Comparison of ENCODE assay signal across 10 cellular contexts in the genomic region with DNA sequence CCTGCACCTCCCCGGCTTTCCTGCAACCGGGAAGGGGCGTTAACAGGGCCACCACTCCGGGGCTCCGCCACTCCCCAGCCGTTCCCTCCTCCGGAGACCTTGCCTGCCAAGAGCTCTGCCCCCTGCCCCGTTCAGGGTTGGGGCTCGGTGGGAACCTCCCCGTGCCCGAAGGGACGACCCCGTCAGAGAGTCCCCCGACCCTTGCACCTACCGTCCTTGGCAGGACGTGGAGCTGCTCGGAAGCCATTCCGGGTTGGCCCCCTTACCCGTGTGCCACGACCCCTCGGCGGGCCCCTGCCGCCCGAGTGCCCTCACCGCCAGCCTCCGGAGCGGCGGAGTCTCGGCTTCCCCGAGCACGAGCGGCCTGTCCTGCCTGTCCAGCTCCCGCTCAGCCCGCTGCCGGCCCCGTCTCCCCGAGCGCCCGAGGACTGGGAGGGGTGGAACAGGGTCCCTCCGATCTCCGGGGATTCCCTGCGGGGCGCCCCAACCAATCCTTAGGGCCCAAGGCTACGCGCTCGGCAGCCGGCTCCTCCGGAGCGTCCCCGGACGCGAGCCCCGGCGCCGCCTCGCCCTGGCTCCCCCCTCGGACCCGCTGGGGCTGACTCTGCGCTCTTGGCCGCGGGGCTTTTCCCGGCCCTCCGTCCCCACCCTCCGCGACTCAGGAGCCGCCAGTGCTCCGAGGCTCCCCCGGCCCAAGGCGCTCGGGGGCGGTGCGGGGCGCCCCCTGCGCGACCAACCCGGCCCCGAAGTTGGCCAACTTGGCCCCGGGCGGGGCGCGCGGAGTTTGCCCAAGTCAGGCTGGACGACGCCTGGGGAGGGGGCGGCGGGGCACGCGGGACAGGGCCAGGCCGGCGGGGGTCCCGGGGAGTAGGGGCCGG. TPM values are rescaled to one million over a fixed set of nuclear protein-coding genes. Genes with fewer than 3 reads are reported as not detected.
DNase-seq lines count a peak whose midpoint lies in the region; TF ChIP-seq lines count a peak whose summit lies in the region.
"Had no signal": no experiment of that assay in that cellular context is flagged by ENCODE, and none has a peak within 500 bp of the region (broad histone marks: within the 10 kb centered on the region; RNA-seq: fewer than 3 reads in every experiment).

No MANE protein-coding gene starts in this region.

- H3K4me3 Mint-ChIP-seq in progenitor cell of endocrine pancreas (ENCODE audit: low read depth), result peak overlapping the region; percentile 50
- H3K4me3 Mint-ChIP-seq: activated naive CD8-positive, alpha-beta T cell treated with anti-CD3 and anti-CD28 coated beads, Interleukin-2, amount 10 ng/mL, durations not matched to agents 7 days and 5 days had no signal

- peaks cover 11 to 69% (median 30%) of the 10 kb centered on the region in 11 experiments; a peak in 18 of 22 replicates for H4K20me1 ChIP-seq in BLaER1 treated with 17β-estradiol and CSF1 and Interleukin-3, amounts not matched to agents 10 nM and 100 nM

- intact Hi-C loops in left ventricle myocardium inferior (cut with micrococcal nuclease), result no loop called here

- H3K36me3 ChIP-seq in BLaER1 treated with 17β-estradiol and CSF1 and Interleukin-3, amounts not matched to agents 10 nM and 100 nM, result no peaks in the 10 kb centered on the region; a peak in 1 of 22 replicates
- H3K36me3 ChIP-seq in SK-N-MC (ENCODE audit: insufficient read depth, low read length) (no peaks in the 10 kb centered on the region), left ventricle myocardium inferior (no peaks in the 10 kb centered on the region)
- H3K36me3 ChIP-seq: neutrophil had no signal

- no peaks in the 10 kb centered on the region for H3K36me3 Mint-ChIP-seq in progenitor cell of endocrine pancreas (ENCODE audit: insufficient read depth)

- peaks cover 71% of the 10 kb centered on the region for H3K27me3 Mint-ChIP-seq in progenitor cell of endocrine pancreas

- DNase-seq in SK-N-MC (ENCODE audit: low read depth, low spot score) (no peak), left ventricle myocardium inferior (no peak), progenitor cell of endocrine pancreas (ENCODE audit: low spot score, unreplicated experiment) (no peak), NCI-H2107 (lab: John Stamatoyannopoulos, UW) (no peak), DMS114 treated with DMSO at 0.1 percent for 48 hours (lab: John Stamatoyannopoulos, UW; ENCODE audit: unreplicated experiment) (no peak), activated gamma-delta T cell treated with Interleukin-2 at 50 U/mL for 16 hours (no peak), T-helper 9 cell (no peak)

- peak; percentile 15 for TF ChIP-seq CTCF in left ventricle myocardium inferior (IDR thresholded peaks at IDR 0.05; ENCODE audit: borderline replicate concordance)
- TF ChIP-seq CTCF in progenitor cell of endocrine pancreas (IDR thresholded peaks at IDR 0.05; ENCODE audit: unreplicated experiment), result no peak

- H3K27ac Mint-ChIP-seq in progenitor cell of endocrine pancreas, result no peak overlapping the region
- H3K27ac Mint-ChIP-seq: activated naive CD8-positive, alpha-beta T cell treated with anti-CD3 and anti-CD28 coated beads, Interleukin-2, amount 10 ng/mL, durations not matched to agents 7 days and 5 days had no signal

- peak overlapping the region; percentile 19 to 77 (median 71) for H3K9ac ChIP-seq in BLaER1 treated with 17β-estradiol and CSF1 and Interleukin-3, amounts not matched to agents 10 nM and 100 nM
- H3K9ac ChIP-seq in SK-N-MC (ENCODE audit: insufficient read length), result no peak overlapping the region

- peaks cover 78 to 99% (median 92%) of the 10 kb centered on the region in 11 experiments for H3K27me3 ChIP-seq in BLaER1 treated with 17β-estradiol and CSF1 and Interleukin-3, amounts not matched to agents 10 nM and 100 nM
- H3K27me3 ChIP-seq in left ventricle myocardium inferior (ENCODE audit: low read depth), result peaks cover 98% of the 10 kb centered on the region

- H3K9me3 Mint-ChIP-seq in progenitor cell of endocrine pancreas (ENCODE audit: low read depth), result no peaks in the 10 kb centered on the region
- H3K9me3 Mint-ChIP-seq: activated naive CD8-positive, alpha-beta T cell treated with anti-CD3 and anti-CD28 coated beads, Interleukin-2, amount 10 ng/mL, durations not matched to agents 7 days and 5 days had no signal

- H3K4me1 Mint-ChIP-seq in progenitor cell of endocrine pancreas (ENCODE audit: low read depth), result peaks cover 10% of the 10 kb centered on the region

- peak overlapping the region; percentile 95 to 100 (median 99) for H3K4me2 ChIP-seq in BLaER1 treated with 17β-estradiol and CSF1 and Interleukin-3, amounts not matched to agents 10 nM and 100 nM

- H3K27ac ChIP-seq in BLaER1 treated with 17β-estradiol and CSF1 and Interleukin-3, amounts not matched to agents 10 nM and 100 nM, result peak overlapping the region in 2 of 11 experiments; percentile 57 to 58; a peak in 6 of 22 replicates
- H3K27ac ChIP-seq in SK-N-MC, result no peak overlapping the region
- peak overlapping the region; percentile 54 for H3K27ac ChIP-seq in left ventricle myocardium inferior (replicated peaks)
- H3K27ac ChIP-seq: neutrophil had no signal

- H3K9me3 ChIP-seq in BLaER1 treated with 17β-estradiol and CSF1 and Interleukin-3, amounts not matched to agents 10 nM and 100 nM (replicated peaks in 1 of 11), result no peaks in the 10 kb centered on the region
- H3K9me3 ChIP-seq in SK-N-MC (ENCODE audit: low read depth, low read length), result no peaks in the 10 kb centered on the region
- no peaks in the 10 kb centered on the region for H3K9me3 ChIP-seq in left ventricle myocardium inferior (replicated peaks)
- H3K9me3 ChIP-seq: neutrophil had no signal

- H3K4me1 ChIP-seq in BLaER1 treated with 17β-estradiol and CSF1 and Interleukin-3, amounts not matched to agents 10 nM and 100 nM, result peaks cover 23 to 47% (median 32%) of the 10 kb centered on the region in 10 experiments
- peaks cover 21% of the 10 kb centered on the region for H3K4me1 ChIP-seq in left ventricle myocardium inferior

- H3K4me3 ChIP-seq in BLaER1 treated with 17β-estradiol and CSF1 and Interleukin-3, amounts not matched to agents 10 nM and 100 nM, result peak overlapping the region; percentile 62 to 74 (median 66)
- H3K4me3 ChIP-seq in SK-N-MC (peak overlapping the region; percentile 30; the same call in 1 of the 2 replicates), left ventricle myocardium inferior (peak overlapping the region; percentile 70)

RNA-seq across cellular contexts. Expression of a gene that starts 0.7 kb away (rescaled TPM):
- total RNA-seq in left ventricle myocardium inferior (4.6 TPM), progenitor cell of endocrine pancreas (2.1 and 2.5 TPM in 2 replicates)
- total RNA-seq: activated naive CD8-positive, alpha-beta T cell treated with anti-CD3 and anti-CD28 coated beads, Interleukin-2, amount 10 ng/mL, durations not matched to agents 7 days and 5 days had no signal
